In genomic region chr20:4281258-4282055, GRCh38 we compare ENCODE assay signal across 30 cellular contexts. TPM values are rescaled to one million over a fixed set of nuclear protein-coding genes. Genes with fewer than 3 reads are reported as not detected.
"Had no signal": no experiment of that assay in that cellular context is flagged by ENCODE, and none has a peak within 500 bp of the region (broad histone marks: within the 10 kb centered on the region; RNA-seq: fewer than 3 reads in every experiment).

No MANE protein-coding gene starts in this region.

- H3K36me3 Mint-ChIP-seq: mesothelial cell of epicardium; naive B cell; neural progenitor cell; stimulated activated naive B cell treated with anti-CD40 and anti-IgM and Interleukin-4, amounts not matched to agents 10 μg/mL and 1 μg/mL and 100 μg/mL, for 72 hours had no signal

- H3K4me3 ChIP-seq: coronary artery, gastroesophageal sphincter, heart left ventricle, hepatocyte, mucosa of descending colon, neural progenitor cell, prostate gland, right atrium auricular region, thoracic aorta, transverse colon, upper lobe of right lung had no signal

- H3K27me3 Mint-ChIP-seq: stimulated activated naive B cell treated with anti-CD40 and anti-IgM and Interleukin-4, amounts not matched to agents 10 μg/mL and 1 μg/mL and 100 μg/mL, for 72 hours had no signal

- H3K9me3 Mint-ChIP-seq: stimulated activated naive CD8-positive, alpha-beta T cell treated with anti-CD3 and anti-CD28 coated beads, Interleukin-15, Interleukin-2, amounts not matched to agents 100 ng/mL and 50 ng/mL, for 24 hours had no signal

- H3K9me3 ChIP-seq: mucosa of descending colon, prostate gland, transverse colon had no signal

- ATAC-seq: esophagus mucosa; foreskin keratinocyte; gastroesophageal sphincter; left lobe of liver; mucosa of descending colon; stimulated activated naive B cell treated with anti-CD40 and anti-IgM and Interleukin-4, amounts not matched to agents 10 μg/mL and 1 μg/mL and 100 μg/mL, for 72 hours; upper lobe of right lung had no signal

- H3K4me1 ChIP-seq: foreskin keratinocyte, gastroesophageal sphincter, heart left ventricle, neural progenitor cell, prostate gland, right atrium auricular region, transverse colon, upper lobe of right lung had no signal

- DNase-seq: dermis blood vessel endothelial cell; effector memory CD4-positive, alpha-beta T cell; foreskin keratinocyte; heart left ventricle; kidney; mesenchymal stem cell; mucosa of descending colon; naive B cell; small intestine; stimulated activated CD4-positive, alpha-beta T cell treated with anti-CD3 and anti-CD28 coated beads, Interleukin-15, amount 100 ng/mL, for 24 hours; stimulated activated CD4-positive, alpha-beta T cell treated with anti-CD3 and anti-CD28 coated beads, Interleukin-2, amount 100 ng/mL, for 48 hours; stimulated activated naive B cell treated with anti-CD40 and anti-IgM and Interleukin-4, amounts not matched to agents 10 μg/mL and 1 μg/mL and 100 μg/mL, for 72 hours; transverse colon; upper lobe of right lung had no signal

- H3K27me3 ChIP-seq: hepatocyte, neural progenitor cell, right atrium auricular region, transverse colon, upper lobe of right lung had no signal

- H3K27ac ChIP-seq: coronary artery, foreskin keratinocyte, gastroesophageal sphincter, heart left ventricle, hepatocyte, neural progenitor cell, right atrium auricular region, transverse colon, upper lobe of right lung had no signal

- H3K36me3 ChIP-seq: gastroesophageal sphincter, heart left ventricle, neural progenitor cell, prostate gland, right atrium auricular region, thoracic aorta, transverse colon, upper lobe of right lung had no signal

- H3K27ac Mint-ChIP-seq: mesothelial cell of epicardium; naive B cell; nephron; neural progenitor cell; stimulated activated naive B cell treated with anti-CD40 and anti-IgM and Interleukin-4, amounts not matched to agents 10 μg/mL and 1 μg/mL and 100 μg/mL, for 72 hours; stimulated activated naive CD8-positive, alpha-beta T cell treated with anti-CD3 and anti-CD28 coated beads, Interleukin-15, Interleukin-2, amounts not matched to agents 100 ng/mL and 50 ng/mL, for 24 hours had no signal

- H3K4me3 Mint-ChIP-seq: mesothelial cell of epicardium; naive B cell; nephron; neural progenitor cell; stimulated activated naive B cell treated with anti-CD40 and anti-IgM and Interleukin-4, amounts not matched to agents 10 μg/mL and 1 μg/mL and 100 μg/mL, for 72 hours; stimulated activated naive CD8-positive, alpha-beta T cell treated with anti-CD3 and anti-CD28 coated beads, Interleukin-15, Interleukin-2, amounts not matched to agents 100 ng/mL and 50 ng/mL, for 24 hours had no signal

- H3K4me1 Mint-ChIP-seq: mesothelial cell of epicardium; naive B cell; nephron; neural progenitor cell; stimulated activated naive B cell treated with anti-CD40 and anti-IgM and Interleukin-4, amounts not matched to agents 10 μg/mL and 1 μg/mL and 100 μg/mL, for 72 hours had no signal

- FAIRE-seq: endometrium, kidney, small intestine had no signal

RNA-seq across cellular contexts. Expression of gene ADRA1D, which starts 32.4 kb away (rescaled TPM):
- total RNA-seq: chondrocyte, dermis blood vessel endothelial cell, esophagus mucosa, foreskin keratinocyte, left lobe of liver, lung microvascular endothelial cell, mesothelial cell of epicardium, osteoblast, right atrium auricular region had no signal
